8 cellular contexts compared by ENCODE assay signal in genomic region chr14:54509546-54510501, GRCh38. TPM values are rescaled to one million over a fixed set of nuclear protein-coding genes. Genes with fewer than 3 reads are reported as not detected.
DNase-seq lines count a peak whose midpoint lies in the region; ATAC-seq and TF ChIP-seq lines count a peak whose summit lies in the region.

TSS of gene CGRRF1 (plus strand) at chr14:54509906. CDS start at chr14:54509960, 54 bp downstream.

- H3K9me3 Mint-ChIP-seq in activated naive CD4-positive, alpha-beta T cell treated with anti-CD3 and anti-CD28 coated beads, Interleukin-2, amount 50 U/mL, for 72 hours = no peaks in the 10 kb centered on the region

- DNase-seq in GM12864 (ENCODE audit: low read depth) (peak; percentile 91), NCI-H1092 treated with DMSO at 0.1 percent for 48 hours (lab: John Stamatoyannopoulos, UW) (peak; percentile 98), SKM-1 (lab: John Stamatoyannopoulos, UW; ENCODE audit: unreplicated experiment) (peak; percentile 43), glomerular endothelial cell (ENCODE audit: extremely low read depth, low read depth, low spot score) (peak; percentile 80), osteoblast (ENCODE audit: insufficient read length, low spot score, missing footprints) (peak; percentile 98), thoracic aorta (ENCODE audit: low spot score) (peak; percentile 96)
- peak; percentile 96 to 98 for DNase-seq in activated naive CD4-positive, alpha-beta T cell treated with anti-CD3 and anti-CD28 coated beads, Interleukin-2, amount 50 U/mL, for 72 hours (ENCODE audit: low spot score in 2 of 2)

- H3K27me3 ChIP-seq in osteoblast (ENCODE audit: insufficient read depth, low read length) (no peaks in the 10 kb centered on the region), thoracic aorta (replicated peaks; ENCODE audit: insufficient read depth) (no peaks in the 10 kb centered on the region)

- H3K27ac ChIP-seq in osteoblast (ENCODE audit: low read depth, low read length) = peak within 1 kb of the TSS; percentile 80
- H3K27ac ChIP-seq in thoracic aorta = peak within 1 kb of the TSS; percentile 80 to 82

- TF ChIP-seq CTCF in GM12864 (IDR thresholded peaks at IDR 0.05; ENCODE audit: low read depth, low read length, missing control alignments) (peak; percentile 19), osteoblast (IDR thresholded peaks at IDR 0.05; ENCODE audit: extremely low read depth, low read depth, low read length) (peak; percentile 32), thoracic aorta (IDR thresholded peaks at IDR 0.05) (peak; percentile 62)

- H3K4me3 ChIP-seq in GM12864 (ENCODE audit: low read depth, low read length) (peak within 1 kb of the TSS; percentile 83), osteoblast (ENCODE audit: insufficient read depth, low read length) (peak within 1 kb of the TSS; percentile 90), thoracic aorta (peak within 1 kb of the TSS; percentile 98)

- peak within 1 kb of the TSS; percentile 95 to 99 for H3K27ac Mint-ChIP-seq in activated naive CD4-positive, alpha-beta T cell treated with anti-CD3 and anti-CD28 coated beads, Interleukin-2, amount 50 U/mL, for 72 hours

- peaks cover 49% of the 10 kb centered on the region for H3K79me2 ChIP-seq in osteoblast (ENCODE audit: insufficient read depth, low read length)

- no peaks in the 10 kb centered on the region for H3K36me3 ChIP-seq in osteoblast (ENCODE audit: insufficient read depth, low read length)
- no peaks in the 10 kb centered on the region for H3K36me3 ChIP-seq in thoracic aorta

- peaks cover 0 to 11% of the 10 kb centered on the region in 2 donors for H3K36me3 Mint-ChIP-seq in activated naive CD4-positive, alpha-beta T cell treated with anti-CD3 and anti-CD28 coated beads, Interleukin-2, amount 50 U/mL, for 72 hours

- no peaks in the 10 kb centered on the region for H4K20me1 ChIP-seq in osteoblast (ENCODE audit: insufficient read depth, low read length)

- peak within 1 kb of the TSS; percentile 92 for H2AFZ ChIP-seq in osteoblast (ENCODE audit: low read length)

- peaks cover 8% of the 10 kb centered on the region for H3K4me1 ChIP-seq in osteoblast (ENCODE audit: insufficient read depth, low read length)
- peaks cover 22 to 34% of the 10 kb centered on the region in 2 donors for H3K4me1 ChIP-seq in thoracic aorta (ENCODE audit: control insufficient read depth in 1 of 2, low read depth in 2 of 2)

- ATAC-seq in HG02623 (IDR thresholded peaks at IDR 0.05; ENCODE audit: unreplicated experiment) = peak; percentile 96
- ATAC-seq in activated naive CD4-positive, alpha-beta T cell treated with anti-CD3 and anti-CD28 coated beads, Interleukin-2, amount 50 U/mL, for 72 hours = peak; percentile 95 to 98
- peak; percentile 92 for ATAC-seq in thoracic aorta (ENCODE audit: insufficient number of reproducible peaks, low FRiP score, low read depth)

- H3K4me2 ChIP-seq in osteoblast (ENCODE audit: insufficient read depth, low read length) = peak within 1 kb of the TSS; percentile 81

- H3K9me3 ChIP-seq in osteoblast (ENCODE audit: low read depth, low read length) = no peaks in the 10 kb centered on the region
- no peaks in the 10 kb centered on the region for H3K9me3 ChIP-seq in thoracic aorta

RNA-seq across cellular contexts. Expression of gene CGRRF1, which starts in this region (rescaled TPM):
- 10 to 100 TPM in 1 of 2 donors, 1 to 10 TPM in 1; 8.4 to 17.7 TPM for total RNA-seq in activated naive CD4-positive, alpha-beta T cell treated with anti-CD3 and anti-CD28 coated beads, Interleukin-2, amount 50 U/mL, for 72 hours
- total RNA-seq in glomerular endothelial cell = 13.1 and 13.7 TPM in 2 replicates
- total RNA-seq in osteoblast = 15.9 and 17.4 TPM in 2 replicates
- total RNA-seq in thoracic aorta = 10 to 100 TPM; 15.2 to 42.2 TPM

Comparison
In these comparisons a context has a peak if more than half of its experiments do, and no peak if none do; other contexts are left out.
1. Peak in every context shown above with its lines: DNase-seq, ATAC-seq, H3K4me3 ChIP-seq and H3K27ac ChIP-seq.
2. DNase-seq: peak in every context shown above with its lines; median percentile 98 in NCI-H1092 treated with DMSO at 0.1 percent for 48 hours; 98 in osteoblast; 97 in activated naive CD4-positive, alpha-beta T cell treated with anti-CD3 and anti-CD28 coated beads, Interleukin-2, amount 50 U/mL, for 72 hours; 96 in thoracic aorta; 91 in GM12864; 80 in glomerular endothelial cell; 43 in SKM-1.